Comparison of ENCODE assay signal across 8 cellular contexts in genomic region chr6:41545703-41546474, GRCh38. TPM values are rescaled to one million over a fixed set of nuclear protein-coding genes. Genes with fewer than 3 reads are reported as not detected.
DNase-seq lines count a peak whose midpoint lies in the region; ATAC-seq and TF ChIP-seq lines count a peak whose summit lies in the region.

A gene with protein sequence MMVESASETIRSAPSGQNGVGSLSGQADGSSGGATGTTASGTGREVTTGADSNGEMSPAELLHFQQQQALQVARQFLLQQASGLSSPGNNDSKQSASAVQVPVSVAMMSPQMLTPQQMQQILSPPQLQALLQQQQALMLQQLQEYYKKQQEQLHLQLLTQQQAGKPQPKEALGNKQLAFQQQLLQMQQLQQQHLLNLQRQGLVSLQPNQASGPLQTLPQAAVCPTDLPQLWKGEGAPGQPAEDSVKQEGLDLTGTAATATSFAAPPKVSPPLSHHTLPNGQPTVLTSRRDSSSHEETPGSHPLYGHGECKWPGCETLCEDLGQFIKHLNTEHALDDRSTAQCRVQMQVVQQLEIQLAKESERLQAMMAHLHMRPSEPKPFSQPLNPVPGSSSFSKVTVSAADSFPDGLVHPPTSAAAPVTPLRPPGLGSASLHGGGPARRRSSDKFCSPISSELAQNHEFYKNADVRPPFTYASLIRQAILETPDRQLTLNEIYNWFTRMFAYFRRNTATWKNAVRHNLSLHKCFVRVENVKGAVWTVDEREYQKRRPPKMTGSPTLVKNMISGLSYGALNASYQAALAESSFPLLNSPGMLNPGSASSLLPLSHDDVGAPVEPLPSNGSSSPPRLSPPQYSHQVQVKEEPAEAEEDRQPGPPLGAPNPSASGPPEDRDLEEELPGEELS (plus strand): TSS chr6:41546381. CDS start chr6:41565761, 19,380 bp downstream.

- H3K9me3 ChIP-seq in thoracic aorta, result no peaks in the 10 kb centered on the region

- peaks cover 6 to 32% of the 10 kb centered on the region in 2 donors for H3K4me1 ChIP-seq in thoracic aorta (ENCODE audit: control insufficient read depth in 1 of 2, low read depth in 2 of 2)

- H3K27me3 ChIP-seq in thoracic aorta (replicated peaks; ENCODE audit: insufficient read depth), result no peaks in the 10 kb centered on the region

- peak within 1 kb of the TSS; percentile 67 to 74 for H3K27ac ChIP-seq in thoracic aorta

- H3K4me3 ChIP-seq in HFF-Myc (replicated peaks; ENCODE audit: low read depth, low read length), result peak within 1 kb of the TSS; percentile 70
- peak within 1 kb of the TSS; percentile 97 for H3K4me3 ChIP-seq in thoracic aorta

- peaks cover 25% of the 10 kb centered on the region for H3K4me1 Mint-ChIP-seq in activated naive CD4-positive, alpha-beta T cell treated with anti-CD3 and anti-CD28 coated beads, Interleukin-2, amount 10 ng/mL, durations not matched to agents 7 days and 5 days

- peak within 1 kb of the TSS; percentile 86 for H3K4me3 Mint-ChIP-seq in activated naive CD4-positive, alpha-beta T cell treated with anti-CD3 and anti-CD28 coated beads, Interleukin-2, amount 10 ng/mL, durations not matched to agents 7 days and 5 days

- peak within 1 kb of the TSS; percentile 31 for H3K27ac Mint-ChIP-seq in activated naive CD4-positive, alpha-beta T cell treated with anti-CD3 and anti-CD28 coated beads, Interleukin-2, amount 10 ng/mL, durations not matched to agents 7 days and 5 days

- CTCF ChIA-PET in activated naive CD4-positive, alpha-beta T cell treated with anti-CD3 and anti-CD28 coated beads, Interleukin-2, amount 10 ng/mL, durations not matched to agents 7 days and 5 days (lab: Charles Lee), result no interaction called here

- TF ChIP-seq CTCF in HFF-Myc (IDR thresholded peaks at IDR 0.05; ENCODE audit: low read depth, low read length, missing control alignments), result no peak
- no peak for TF ChIP-seq CTCF in omental fat pad (IDR thresholded peaks at IDR 0.05)
- TF ChIP-seq CTCF in thoracic aorta (IDR thresholded peaks at IDR 0.05), result no peak

- DNase-seq in GM04504 (ENCODE audit: low read depth) (peak; percentile 82), HFF-Myc (ENCODE audit: extremely low read depth, low read depth) (peak; percentile 88), NAMALWA (ENCODE audit: low spot score) (peak; percentile 92), SK-N-DZ (ENCODE audit: low spot score) (peak; percentile 94), glomerular endothelial cell (ENCODE audit: extremely low read depth, low read depth, low spot score) (peak; percentile 54), omental fat pad (ENCODE audit: low spot score) (no peak), thoracic aorta (ENCODE audit: low spot score) (peak; percentile 70)
- peak; percentile 92 for DNase-seq in activated naive CD4-positive, alpha-beta T cell treated with anti-CD3 and anti-CD28 coated beads, Interleukin-2, amount 10 ng/mL, durations not matched to agents 7 days and 5 days

- peaks cover 2% of the 10 kb centered on the region for H3K36me3 Mint-ChIP-seq in activated naive CD4-positive, alpha-beta T cell treated with anti-CD3 and anti-CD28 coated beads, Interleukin-2, amount 10 ng/mL, durations not matched to agents 7 days and 5 days

- ATAC-seq in omental fat pad (ENCODE audit: low FRiP score), result peak; percentile 93
- peak; percentile 91 for ATAC-seq in thoracic aorta (ENCODE audit: insufficient number of reproducible peaks, low FRiP score, low read depth)

- no peaks in the 10 kb centered on the region for H3K9me3 Mint-ChIP-seq in activated naive CD4-positive, alpha-beta T cell treated with anti-CD3 and anti-CD28 coated beads, Interleukin-2, amount 10 ng/mL, durations not matched to agents 7 days and 5 days

- H3K36me3 ChIP-seq in thoracic aorta, result no peaks in the 10 kb centered on the region

- peaks cover 89% of the 10 kb centered on the region for H3K27me3 Mint-ChIP-seq in activated naive CD4-positive, alpha-beta T cell treated with anti-CD3 and anti-CD28 coated beads, Interleukin-2, amount 10 ng/mL, durations not matched to agents 7 days and 5 days

RNA-seq across cellular contexts. Expression of the gene that starts here (rescaled TPM):
- 5.3 and 8.4 TPM in 2 replicates for polyA plus RNA-seq in SK-N-DZ (2014; cell fraction: cytosol; rRNA removed)
- polyA plus RNA-seq in SK-N-DZ (2014; cell fraction: nucleus; rRNA removed), result 2.2 and 3.9 TPM in 2 replicates
- total RNA-seq in glomerular endothelial cell (7.3 and 10.7 TPM in 2 replicates), omental fat pad (1 to 10 TPM; 3.6 to 9.0 (median 5.5) TPM), thoracic aorta (10 to 100 TPM; 15.7 to 21.0 TPM)
